Comparison of ENCODE assay signal across 1 cellular context in genomic region chr6:159422041-159422984, GRCh38.
TF ChIP-seq lines count a peak whose summit lies in the region.

No MANE protein-coding gene starts in this region.

TF ChIP-seq in WTC11, 78 proteins besides CTCF, POLR2A, EP300 and RAD21 (continued from another document):
- TF ChIP-seq FOXP4 (CRISPR knock-in tag; IDR thresholded peaks at IDR 0.05) (no peak), ATF2 (CRISPR knock-in tag; IDR thresholded peaks at IDR 0.05; ENCODE audit: borderline replicate concordance, low read depth) (no peak)
